28 cellular contexts compared by ENCODE assay signal in genomic region chr18:56173542-56174220, GRCh38.
"Had no signal": no experiment of that assay in that cellular context is flagged by ENCODE, and none has a peak within 500 bp of the region (broad histone marks: within the 10 kb centered on the region; RNA-seq: fewer than 3 reads in every experiment).

No MANE protein-coding gene starts in this region.

- H3K27ac ChIP-seq: adrenal gland, breast epithelium, colonic mucosa, dorsolateral prefrontal cortex, esophagus muscularis mucosa, heart left ventricle, right lobe of liver, testis, uterus had no signal

- ATAC-seq: activated naive CD4-positive, alpha-beta T cell treated with anti-CD3 and anti-CD28 coated beads, Interleukin-2, amount 50 U/mL, for 72 hours; activated T-helper 17 cell treated with anti-CD3 and anti-CD28 coated beads, Interleukin-2, amount 50 U/mL, for 72 hours; effector memory CD8-positive, alpha-beta T cell; heart left ventricle; left colon; right lobe of liver; WTC11 had no signal

- H3K9me3 ChIP-seq: adrenal gland, breast epithelium, colonic mucosa, esophagus muscularis mucosa, heart left ventricle, right lobe of liver, testis, uterus had no signal

- H3K27me3 Mint-ChIP-seq: activated T-cell treated with anti-CD3 and anti-CD28 coated beads, Interleukin-2, amount 50 U/mL, for 24 hours; activated T-helper 17 cell treated with anti-CD3 and anti-CD28 coated beads, Interleukin-2, amount 50 U/mL, for 72 hours; central memory CD8-positive, alpha-beta T cell; effector memory CD8-positive, alpha-beta T cell; naive B cell had no signal

- H3K27me3 ChIP-seq: adrenal gland, breast epithelium, colonic mucosa, esophagus muscularis mucosa, heart left ventricle, right lobe of liver, testis, uterus had no signal

- H3K27ac Mint-ChIP-seq: activated naive CD4-positive, alpha-beta T cell treated with anti-CD3 and anti-CD28 coated beads, Interleukin-2, amount 50 U/mL, for 72 hours; activated T-cell treated with anti-CD3 and anti-CD28 coated beads, Interleukin-2, amount 50 U/mL, for 24 hours; activated T-helper 17 cell treated with anti-CD3 and anti-CD28 coated beads, Interleukin-2, amount 50 U/mL, for 72 hours; effector memory CD8-positive, alpha-beta T cell; naive B cell had no signal

- H3K4me1 Mint-ChIP-seq: activated T-helper 17 cell treated with anti-CD3 and anti-CD28 coated beads, Interleukin-2, amount 50 U/mL, for 72 hours; central memory CD8-positive, alpha-beta T cell; naive B cell had no signal

- FAIRE-seq: keratinocyte, TTC549 had no signal

- H3K9me3 Mint-ChIP-seq: activated naive CD4-positive, alpha-beta T cell treated with anti-CD3 and anti-CD28 coated beads, Interleukin-2, amount 50 U/mL, for 72 hours; central memory CD8-positive, alpha-beta T cell had no signal

- H3K36me3 ChIP-seq: adrenal gland, breast epithelium, colonic mucosa, esophagus muscularis mucosa, heart left ventricle, right lobe of liver, uterus had no signal

- H3K4me3 Mint-ChIP-seq: activated T-cell treated with anti-CD3 and anti-CD28 coated beads, Interleukin-2, amount 50 U/mL, for 24 hours; activated T-helper 17 cell treated with anti-CD3 and anti-CD28 coated beads, Interleukin-2, amount 50 U/mL, for 72 hours; central memory CD8-positive, alpha-beta T cell; effector memory CD8-positive, alpha-beta T cell; naive B cell; WTC11 had no signal

- DNase-seq: activated CD4-positive, alpha-beta T cell treated with anti-CD3 and anti-CD28 coated beads, Interleukin-2, amount 50 U/mL, for 4 hours; activated CD8-positive, alpha-beta memory T cell treated with anti-CD3 and anti-CD28 coated beads for 24 hours; activated CD8-positive, alpha-beta memory T cell treated with anti-CD3 and anti-CD28 coated beads, Interleukin-2, amount 50 U/mL, for 4 hours; activated T-cell treated with anti-CD3 and anti-CD28 coated beads, Interleukin-2, amount 50 U/mL, for 24 hours; adrenal gland; colonic mucosa; dorsolateral prefrontal cortex; effector memory CD8-positive, alpha-beta T cell; heart left ventricle; left colon; naive B cell; nucleus accumbens; posterior cingulate gyrus; right lobe of liver; stimulated activated CD4-positive, alpha-beta T cell treated with anti-CD3 and anti-CD28 coated beads, Interleukin-2, amount 100 ng/mL, for 48 hours; stimulated activated CD8-positive, alpha-beta memory T cell treated with anti-CD3 and anti-CD28 coated beads, Interleukin-4, amount 100 ng/mL, for 48 hours; stimulated activated naive CD4-positive, alpha-beta T cell; testis; trophoblast cell; uterus had no signal

- H3K36me3 Mint-ChIP-seq: activated naive CD4-positive, alpha-beta T cell treated with anti-CD3 and anti-CD28 coated beads, Interleukin-2, amount 50 U/mL, for 72 hours; WTC11 had no signal

- H3K4me1 ChIP-seq: breast epithelium, colonic mucosa, right lobe of liver, testis, uterus had no signal

- H3K4me3 ChIP-seq: adrenal gland, breast epithelium, colonic mucosa, dorsolateral prefrontal cortex, esophagus muscularis mucosa, heart left ventricle, right lobe of liver, testis, uterus had no signal
